Comparison of ENCODE assay signal across 8 cellular contexts in the genomic region with DNA sequence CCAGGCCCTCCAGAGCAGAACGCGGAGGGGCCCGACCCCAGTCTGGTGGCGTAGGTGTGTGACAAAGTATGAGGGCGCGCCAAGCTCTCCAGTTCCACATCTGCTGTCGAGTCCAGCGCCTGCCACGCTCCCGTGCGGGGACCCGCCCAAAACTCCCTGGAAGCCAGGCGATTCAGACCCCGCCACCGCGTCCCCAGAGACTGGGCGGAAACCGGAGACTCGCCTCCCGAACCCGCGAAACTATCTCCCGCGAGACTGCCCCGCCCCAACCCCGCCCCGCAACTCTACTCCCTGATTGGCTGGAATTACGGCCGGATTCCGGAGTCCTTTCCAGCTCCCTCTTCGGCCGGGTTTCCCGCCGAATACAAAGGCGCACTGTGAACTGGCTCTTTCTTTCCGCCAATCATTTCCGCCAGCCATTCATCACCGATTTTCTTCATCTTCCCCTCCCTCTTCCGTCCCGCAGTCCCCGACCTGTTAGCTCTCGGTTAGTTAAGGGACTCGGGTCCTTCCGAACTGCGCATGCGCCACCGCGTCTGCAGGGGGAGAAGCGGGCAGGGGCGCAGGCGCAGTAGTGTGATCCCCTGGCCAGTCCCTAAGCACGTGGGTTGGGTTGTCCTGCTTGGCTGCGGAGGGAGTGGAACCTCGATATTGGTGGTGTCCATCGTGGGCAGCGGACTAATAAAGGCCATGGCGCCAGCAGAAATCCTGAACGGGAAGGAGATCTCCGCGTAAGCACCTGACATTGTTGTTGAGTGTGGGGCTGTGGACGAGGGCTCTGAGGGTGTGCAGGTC. TPM values are rescaled to one million over a fixed set of nuclear protein-coding genes. Genes with fewer than 3 reads are reported as not detected.
DNase-seq lines count a peak whose midpoint lies in the region; ATAC-seq and TF ChIP-seq lines count a peak whose summit lies in the region.

A gene (plus strand): TSS at position 616 of the 795 bp plus-strand sequence. CDS start 75 bp downstream, at position 691.

- H3K4me3 ChIP-seq in Panc1 (ENCODE audit: low read depth in 2 of 2, low read length in 2 of 2), result peak within 1 kb of the TSS; percentile 80 to 95
- peak within 1 kb of the TSS; percentile 70 to 75 for H3K4me3 ChIP-seq in esophagus (ENCODE audit: low read depth in 1 of 2, low read length in 2 of 2)
- H3K4me3 ChIP-seq in mucosa of stomach (ENCODE audit: low read length), result peak within 1 kb of the TSS; percentile 98

- no peaks in the 10 kb centered on the region for H3K27me3 Mint-ChIP-seq in activated T-cell treated with anti-CD3 and anti-CD28 coated beads, Interleukin-2, amount 50 U/mL, for 4 hours (ENCODE audit: low read depth)

- H3K9me3 ChIP-seq in Panc1 (ENCODE audit: control insufficient read depth, insufficient read depth, low read depth, low read length), result no peaks in the 10 kb centered on the region
- no peaks in the 10 kb centered on the region for H3K9me3 ChIP-seq in esophagus (ENCODE audit: control insufficient read depth in 2 of 2, insufficient read depth in 1 of 2, low read depth in 1 of 2, low read length in 1 of 2)
- H3K9me3 ChIP-seq in mucosa of stomach (ENCODE audit: control insufficient read depth, low read length), result no peaks in the 10 kb centered on the region

- H3K4me1 Mint-ChIP-seq in activated T-cell treated with anti-CD3 and anti-CD28 coated beads, Interleukin-2, amount 50 U/mL, for 4 hours (ENCODE audit: low read depth), result peaks cover 25% of the 10 kb centered on the region

- intact Hi-C loops in Panc1 (cut with micrococcal nuclease; ENCODE audit: unreplicated experiment), result no loop called here

- TF ChIP-seq CTCF in Panc1 (IDR thresholded peaks at IDR 0.05), result no peak

- no TSS peak for BruUV-seq in Panc1 (replicated peaks; lab: Mats Ljungman, UMichigan)

- no peaks in the 10 kb centered on the region for H3K9me3 Mint-ChIP-seq in activated T-cell treated with anti-CD3 and anti-CD28 coated beads, Interleukin-2, amount 50 U/mL, for 4 hours

- CTCF ChIA-PET in Panc1 (lab: Charles Lee), result interaction anchor here (0.8 kb wide), 1 partner anchor 44 kb away, joined by 3 read pairs; no protein-coding TSS in a partner anchor

- DNase-seq in DMS53 (lab: John Stamatoyannopoulos, UW) (peak; percentile 98), KG1 (lab: John Stamatoyannopoulos, UW) (peak; percentile 95), Panc1 (ENCODE audit: low read depth, low spot score) (peak; percentile 93)
- DNase-seq in activated T-cell treated with anti-CD3 and anti-CD28 coated beads, Interleukin-2, amount 50 U/mL, for 4 hours, result peak; percentile 96
- peak; percentile 89 to 92 for DNase-seq in stimulated activated CD8-positive, alpha-beta memory T cell treated with anti-CD3 and anti-CD28 coated beads, Interleukin-7, amount 100 ng/mL, for 1 hour (ENCODE audit: low read depth in 2 of 2)

- peak within 1 kb of the TSS; percentile 67 for H3K9ac ChIP-seq in mucosa of stomach (ENCODE audit: low read length)

- 0% methylated on average over 61 of the region's 61 CpGs for WGBS in esophagus, 2 donors

- H3K36me3 Mint-ChIP-seq in activated T-cell treated with anti-CD3 and anti-CD28 coated beads, Interleukin-2, amount 50 U/mL, for 4 hours (ENCODE audit: insufficient read depth), result peaks cover 11% of the 10 kb centered on the region

- H3K36me3 ChIP-seq in Panc1 (ENCODE audit: control insufficient read depth, insufficient read depth, low read length) (no peaks in the 10 kb centered on the region; the same call in 1 of the 2 replicates), esophagus (ENCODE audit: control insufficient read depth in 2 of 2, insufficient read depth in 2 of 2, low read length in 1 of 2) (no peaks in the 10 kb centered on the region), mucosa of stomach (ENCODE audit: control insufficient read depth, insufficient read depth, low read length) (no peaks in the 10 kb centered on the region)

- peak within 1 kb of the TSS; percentile 99 for H3K4me3 Mint-ChIP-seq in activated T-cell treated with anti-CD3 and anti-CD28 coated beads, Interleukin-2, amount 50 U/mL, for 4 hours

- H3K27ac ChIP-seq in Panc1 (ENCODE audit: low read length), result peak within 1 kb of the TSS; percentile 96
- peak within 1 kb of the TSS; percentile 89 to 91 for H3K27ac ChIP-seq in esophagus (ENCODE audit: low read depth in 2 of 2, low read length in 1 of 2)

- H3K4me1 ChIP-seq in Panc1 (ENCODE audit: control insufficient read depth, insufficient read depth, low read length), result peaks cover 3% of the 10 kb centered on the region; the same call in 1 of the 2 replicates
- H3K4me1 ChIP-seq in esophagus (ENCODE audit: control insufficient read depth in 2 of 2, insufficient read depth in 2 of 2, low read length in 1 of 2), result peaks cover 0 to 2% of the 10 kb centered on the region in 2 donors
- H3K4me1 ChIP-seq in mucosa of stomach (ENCODE audit: control insufficient read depth, insufficient read depth, low read length), result no peaks in the 10 kb centered on the region

- in situ Hi-C loops in Panc1 (cut with HindIII; ENCODE audit: low pct_unique_long_range_greater_than_20kb, low sequenced_read_pairs), result no loop called here

- ATAC-seq in GM21723 (IDR thresholded peaks at IDR 0.05; ENCODE audit: unreplicated experiment) (peak; percentile 80), Panc1 (peak; percentile 90)
- ATAC-seq in activated T-cell treated with anti-CD3 and anti-CD28 coated beads, Interleukin-2, amount 50 U/mL, for 4 hours, result peak; percentile 93 to 94

- POLR2A ChIA-PET in Panc1 (lab: Charles Lee), result interaction anchor here (0.6 to 1.1 kb wide), 7 partner anchors 11 to 699 kb away, joined by 3 to 7 read pairs (median 4); no protein-coding TSS in a partner anchor

- H3K27me3 ChIP-seq in Panc1 (ENCODE audit: control insufficient read depth, insufficient read depth, low read length) (no peaks in the 10 kb centered on the region), esophagus (ENCODE audit: control insufficient read depth in 1 of 2, insufficient read depth in 2 of 2, low read length in 2 of 2) (no peaks in the 10 kb centered on the region), mucosa of stomach (ENCODE audit: control insufficient read depth, insufficient read depth, low read length) (no peaks in the 10 kb centered on the region)

RNA-seq across cellular contexts. Expression of the gene that starts here (rescaled TPM):
- 141 TPM for total RNA-seq in Panc1 (2021; ENCODE audit: unreplicated experiment)
- polyA plus RNA-seq in Panc1 (2012; ENCODE audit: insufficient read length), result 55.9 TPM
- total RNA-seq in activated T-cell treated with anti-CD3 and anti-CD28 coated beads, Interleukin-2, amount 50 U/mL, for 4 hours, result 100 to 1,000 TPM; 175 to 213 (median 209) TPM
- 10 to 100 TPM; 34.0 to 34.9 TPM for polyA plus RNA-seq in esophagus

Comparison
In these comparisons a context has a peak if more than half of its experiments do, and no peak if none do; other contexts are left out.
1. Peak in every context shown above with its lines: DNase-seq, ATAC-seq, H3K4me3 ChIP-seq and H3K27ac ChIP-seq.